In genomic region chr21:46634427-46634826, GRCh38 we compare ENCODE assay signal across 8 cellular contexts. TPM values are rescaled to one million over a fixed set of nuclear protein-coding genes. Genes with fewer than 3 reads are reported as not detected.
A peak's percentile ranks its signal among the peaks of the same experiment; 100 is the strongest.
DNase-seq lines count a peak whose midpoint lies in the region; ATAC-seq and TF ChIP-seq lines count a peak whose summit lies in the region.

No MANE protein-coding gene starts in this region.

- H3K36me3 ChIP-seq in A673 (ENCODE audit: insufficient read depth, low read length, poor library complexity, severe bottlenecking) (no peaks in the 10 kb centered on the region), body of pancreas (replicated peaks in 1 of 2; ENCODE audit: insufficient read depth in 1 of 2, low read depth in 2 of 2) (no peaks in the 10 kb centered on the region), muscle layer of colon (ENCODE audit: insufficient read depth, low read length) (peaks cover 6% of the 10 kb centered on the region)

- H3K27ac ChIP-seq in A673 (ENCODE audit: low read depth, low read length, poor library complexity, severe bottlenecking): peak overlapping the region; percentile 93
- peak overlapping the region in 3 of 4 donors; percentile 91 to 99 (median 94) for H3K27ac ChIP-seq in body of pancreas
- peak overlapping the region; percentile 93 for H3K27ac ChIP-seq in muscle layer of colon (ENCODE audit: low read depth, low read length)

- H3K27ac Mint-ChIP-seq in IgD-negative memory B cell: peak overlapping the region; percentile 94 to 95 (median 95)

- H3K27me3 ChIP-seq in A673 (replicated peaks; ENCODE audit: insufficient read depth, low read depth, low read length, poor library complexity) (no peaks in the 10 kb centered on the region), body of pancreas (no peaks in the 10 kb centered on the region), muscle layer of colon (ENCODE audit: control insufficient read depth in 1 of 2, insufficient read depth in 2 of 2, low read length in 2 of 2) (no peaks in the 10 kb centered on the region)

- ATAC-seq in body of pancreas (no peak), GM21786 (IDR thresholded peaks at IDR 0.05; ENCODE audit: unreplicated experiment) (no peak)

- H3K27me3 Mint-ChIP-seq in IgD-negative memory B cell: peaks cover 12% of the 10 kb centered on the region

- TF ChIP-seq CTCF in A673 (conservative IDR thresholded peaks at IDR 0.05; ENCODE audit: low read depth, low read length) (no peak), body of pancreas (IDR thresholded peaks at IDR 0.05) (no peak)

- H3K4me3 Mint-ChIP-seq in IgD-negative memory B cell: peak overlapping the region; percentile 89 to 96 (median 93)

- peaks cover 25 to 30% (median 27%) of the 10 kb centered on the region in 3 donors for H3K4me1 Mint-ChIP-seq in IgD-negative memory B cell

- H3K4me3 ChIP-seq in A673 (ENCODE audit: low read depth, low read length, poor library complexity, severe bottlenecking): no peak overlapping the region
- no peak overlapping the region for H3K4me3 ChIP-seq in body of pancreas
- peak overlapping the region; percentile 95 to 96 for H3K4me3 ChIP-seq in muscle layer of colon (ENCODE audit: low read depth in 1 of 2, low read length in 2 of 2)

- POLR2A ChIA-PET in A673 (lab: Charles Lee; ENCODE audit: low non-redundant PET): no interaction called here

- intact Hi-C loops in A673 (cut with micrococcal nuclease; ENCODE audit: unreplicated experiment): no loop called here
- intact Hi-C loops in body of pancreas (cut with DNase I): no loop called here

- H3K9me3 ChIP-seq in A673 (ENCODE audit: low read depth, low read length, poor library complexity, severe bottlenecking) (no peaks in the 10 kb centered on the region), body of pancreas (no peaks in the 10 kb centered on the region), muscle layer of colon (ENCODE audit: low read length) (no peaks in the 10 kb centered on the region)

- DNase-seq in A673 (ENCODE audit: low spot score) (no peak), body of pancreas (no peak), NCI-H510A treated with DMSO at 0.1 percent for 48 hours (lab: John Stamatoyannopoulos, UW) (no peak), NCI-H1436 treated with DMSO at 0.1 percent for 48 hours (lab: John Stamatoyannopoulos, UW) (no peak), DMS153 treated with DMSO at 0.1 percent for 48 hours (lab: John Stamatoyannopoulos, UW; ENCODE audit: unreplicated experiment) (no peak)

- no TSS peak for BruUV-seq in A673 (replicated peaks; lab: Mats Ljungman, UMichigan)

- CTCF ChIA-PET in A673 (lab: Charles Lee): no interaction called here

- no peak for TF ChIP-seq POLR2A in body of pancreas (IDR thresholded peaks at IDR 0.05)

- peak overlapping the region; percentile 61 for H3K9ac ChIP-seq in muscle layer of colon (ENCODE audit: low read length)

- peaks cover 19% of the 10 kb centered on the region for H3K4me1 ChIP-seq in A673 (ENCODE audit: insufficient read depth, low read length, poor library complexity, severe bottlenecking)
- H3K4me1 ChIP-seq in body of pancreas: peaks cover 22% of the 10 kb centered on the region
- peaks cover 30% of the 10 kb centered on the region for H3K4me1 ChIP-seq in muscle layer of colon (ENCODE audit: insufficient read depth, low read length)

- no peaks in the 10 kb centered on the region for H3K9me3 Mint-ChIP-seq in IgD-negative memory B cell

- 84 to 91% methylated on average over 8 of the region's 8 CpGs for WGBS in body of pancreas, 2 donors

- no peaks in the 10 kb centered on the region for H3K36me3 Mint-ChIP-seq in IgD-negative memory B cell

RNA-seq across cellular contexts. Expression of gene PRMT2, which starts 1.0 kb away (rescaled TPM):
- total RNA-seq in A673 (2021): 86.4 and 88.0 TPM in 2 replicates
- 108 TPM for polyA plus RNA-seq in IgD-negative memory B cell
- 10 to 100 TPM; 30.0 to 63.6 TPM for total RNA-seq in body of pancreas

RNA-seq across cellular contexts. Expression of gene S100B, which starts 29.5 kb away (rescaled TPM):
- total RNA-seq in A673 (2021) (not detected in 2 replicates), body of pancreas (10 to 100 TPM in 1 of 2 donors, 1 to 10 TPM in 1; 2.6 to 33.9 TPM)
- 4.2 TPM for polyA plus RNA-seq in IgD-negative memory B cell

Comparison
In these comparisons a context has a peak if more than half of its experiments do, and no peak if none do; other contexts are left out.
1. H3K4me3 ChIP-seq: peak in muscle layer of colon (2 of 2); none in A673 (single experiment) and body of pancreas (0 of 2).
2. Peak in every context shown above with its lines, with median percentiles within 50 percentile points of each other: H3K27ac ChIP-seq.